Comparison of ENCODE assay signal across 1 cellular context in genomic region chr1:30965914-30966313, GRCh38.
TF ChIP-seq lines count a peak whose summit lies in the region.

No MANE protein-coding gene starts in this region.

TF ChIP-seq in IMR-90, 13 proteins besides CTCF, POLR2A, EP300 and RAD21 (continued from another document):
- TF ChIP-seq NFE2L2 (IDR thresholded peaks at IDR 0.05; ENCODE audit: low read depth, low read length): no peak
- no peak for TF ChIP-seq FOS (IDR thresholded peaks at IDR 0.05; ENCODE audit: low read depth, low read length)
